Comparison of ENCODE assay signal across 16 cellular contexts in genomic region chr2:223643310-223643709, GRCh38. TPM values are rescaled to one million over a fixed set of nuclear protein-coding genes. Genes with fewer than 3 reads are reported as not detected.
"Had no signal": no experiment of that assay in that cellular context is flagged by ENCODE, and none has a peak within 500 bp of the region (broad histone marks: within the 10 kb centered on the region; RNA-seq: fewer than 3 reads in every experiment).

No MANE protein-coding gene starts in this region.

- H3K4me1 ChIP-seq: adrenal gland had no signal

- H3K36me3 ChIP-seq: adrenal gland, cardiac muscle cell, esophagus muscularis mucosa, ovary, stomach had no signal

- H3K27ac ChIP-seq: adrenal gland, cardiac muscle cell, esophagus muscularis mucosa had no signal

- H3K4me3 ChIP-seq: adrenal gland, cardiac muscle cell, esophagus muscularis mucosa, mucosa of descending colon, ovary, stomach had no signal

- H3K9me3 ChIP-seq: adrenal gland, esophagus muscularis mucosa, mucosa of descending colon, ovary, stomach had no signal

- DNase-seq: activated CD4-positive, alpha-beta T cell treated with anti-CD3 and anti-CD28 coated beads, Interleukin-2, amount 50 U/mL, for 1 hour; activated CD4-positive, CD25-positive, alpha-beta regulatory T cell treated with anti-CD3 and anti-CD28 coated beads, Interleukin-2, amount 50 U/mL, for 72 hours; activated gamma-delta T cell; adrenal gland; effector CD8-positive, alpha-beta T cell; mucosa of descending colon; naive B cell; ovary; stimulated activated CD4-positive, alpha-beta T cell treated with anti-CD3 and anti-CD28 coated beads, Interleukin-4, amount 100 ng/mL, for 24 hours; stomach; T-helper 9 cell had no signal

- H3K27me3 ChIP-seq: adrenal gland, cardiac muscle cell, esophagus muscularis mucosa, ovary, stomach had no signal

RNA-seq across cellular contexts. Expression of gene SCG2, which starts 41.1 kb away (rescaled TPM):
- total RNA-seq: activated CD8-positive, alpha-beta memory T cell treated with anti-CD3 and anti-CD28 coated beads for 36 hours; cardiac muscle cell; endothelial cell of umbilical vein; liver had no signal
